Comparison of ENCODE assay signal across 14 cellular contexts in genomic region chr20:56412949-56413348, GRCh38. TPM values are rescaled to one million over a fixed set of nuclear protein-coding genes. Genes with fewer than 3 reads are reported as not detected.
A peak's percentile ranks its signal among the peaks of the same experiment; 100 is the strongest.
DNase-seq lines count a peak whose midpoint lies in the region; ATAC-seq and TF ChIP-seq lines count a peak whose summit lies in the region.
"Had no signal": no experiment of that assay in that cellular context is flagged by ENCODE, and none has a peak within 500 bp of the region (broad histone marks: within the 10 kb centered on the region; RNA-seq: fewer than 3 reads in every experiment).

No MANE protein-coding gene starts in this region.

- intact Hi-C loops in heart left ventricle (cut with DNase I) = no loop called here
- intact Hi-C loops in left cardiac atrium (cut with DNase I) = no loop called here

- H3K4me1 ChIP-seq in heart left ventricle = peaks cover 0 to 86% (median 21%) of the 10 kb centered on the region in 12 donors
- H3K4me1 ChIP-seq in lung (ENCODE audit: control insufficient read depth in 2 of 2, insufficient read depth in 2 of 2, low read length in 2 of 2) = peaks cover 0 to 3% of the 10 kb centered on the region in 2 donors
- peaks cover 0 to 20% (median 5%) of the 10 kb centered on the region in 4 donors for H3K4me1 ChIP-seq in tibial nerve
- H3K4me1 ChIP-seq: BE2C had no signal

- H3K4me3 ChIP-seq in heart left ventricle = peak overlapping the region in 6 of 12 donors; percentile 22 to 60 (median 38)
- peak overlapping the region; percentile 25 for H3K4me3 ChIP-seq in lung
- peak overlapping the region in 2 of 4 donors; percentile 26 to 38 for H3K4me3 ChIP-seq in tibial nerve
- no peak overlapping the region for H3K4me3 ChIP-seq in WERI-Rb-1 (ENCODE audit: low read depth, low read length)

- H3K9me3 ChIP-seq in heart left ventricle = no peaks in the 10 kb centered on the region
- no peaks in the 10 kb centered on the region for H3K9me3 ChIP-seq in lung (ENCODE audit: control insufficient read depth in 2 of 2, insufficient read depth in 1 of 2, low read length in 1 of 2)
- no peaks in the 10 kb centered on the region for H3K9me3 ChIP-seq in tibial nerve
- H3K9me3 ChIP-seq in WERI-Rb-1 (ENCODE audit: severe bottlenecking) = no peaks in the 10 kb centered on the region
- H3K9me3 ChIP-seq: BE2C had no signal

- H3K27me3 ChIP-seq in heart left ventricle = no peaks in the 10 kb centered on the region
- no peaks in the 10 kb centered on the region for H3K27me3 ChIP-seq in lung (ENCODE audit: control insufficient read depth, insufficient read depth)
- H3K27me3 ChIP-seq in tibial nerve = no peaks in the 10 kb centered on the region
- no peaks in the 10 kb centered on the region for H3K27me3 ChIP-seq in WERI-Rb-1 (ENCODE audit: insufficient read depth, low read depth, severe bottlenecking)
- H3K27me3 ChIP-seq: BE2C had no signal

- TF ChIP-seq EP300 in tibial nerve (IDR thresholded peaks at IDR 0.05) = no peak

- DNase-seq in heart left ventricle = no peak
- DNase-seq in left cardiac atrium = no peak
- no peak for DNase-seq in lung (ENCODE audit: low spot score)
- DNase-seq in tibial nerve (ENCODE audit: low spot score in 2 of 2) = no peak
- no peak for DNase-seq in stimulated activated CD8-positive, alpha-beta memory T cell treated with anti-CD3 and anti-CD28 coated beads, Interleukin-4, amount 100 ng/mL, for 48 hours
- DNase-seq in islet precursor cell = no peak
- no peak for DNase-seq in WERI-Rb-1
- DNase-seq: BE2C, midbrain, NCI-H146, NCI-H774, SHP77 had no signal

- ATAC-seq in heart left ventricle = no peak
- no peak for ATAC-seq in left cardiac atrium
- ATAC-seq in lung (ENCODE audit: insufficient read depth, low FRiP score) = no peak

- 96 to 100% (median 97%) methylated on average over 3 of the region's 3 CpGs for WGBS in heart left ventricle, 4 donors
- WGBS in adipose tissue, 3 donors = 96 to 98% (median 96%) methylated on average over 3 of the region's 3 CpGs
- WGBS in lung, 2 donors = 91% methylated on average over 3 of the region's 3 CpGs
- WGBS in tibial nerve, 2 donors = 95 to 100% methylated on average over 3 of the region's 3 CpGs

- peaks cover 0 to 11% (median 3%) of the 10 kb centered on the region in 9 donors for H3K36me3 ChIP-seq in heart left ventricle
- H3K36me3 ChIP-seq in lung (ENCODE audit: control insufficient read depth in 2 of 2, insufficient read depth in 2 of 2, low read length in 2 of 2) = peaks cover 0 to 6% of the 10 kb centered on the region in 2 donors
- peaks cover 0 to 24% (median 0%) of the 10 kb centered on the region in 3 donors for H3K36me3 ChIP-seq in tibial nerve
- no peaks in the 10 kb centered on the region for H3K36me3 ChIP-seq in WERI-Rb-1

- TF ChIP-seq POLR2A in heart left ventricle (IDR thresholded peaks at IDR 0.05) (no peak), tibial nerve (IDR thresholded peaks at IDR 0.05) (no peak)

- TF ChIP-seq CTCF in heart left ventricle (IDR thresholded peaks at IDR 0.05) = no peak
- no peak for TF ChIP-seq CTCF in lung (IDR thresholded peaks at IDR 0.05; ENCODE audit: control extremely low read depth, extremely low read depth)
- no peak for TF ChIP-seq CTCF in tibial nerve (IDR thresholded peaks at IDR 0.05)
- no peak for TF ChIP-seq CTCF in WERI-Rb-1 (IDR thresholded peaks at IDR 0.05; ENCODE audit: low read depth, low read length)

- peak overlapping the region in 10 of 12 donors; percentile 32 to 89 (median 72) for H3K27ac ChIP-seq in heart left ventricle
- peak overlapping the region; percentile 2 for H3K27ac ChIP-seq in adipose tissue (ENCODE audit: low read depth, low read length)
- H3K27ac ChIP-seq in lung (ENCODE audit: low read depth in 1 of 2, low read length in 1 of 2) = peak overlapping the region in 1 of 2 donors; percentile 93
- H3K27ac ChIP-seq in tibial nerve = peak overlapping the region in 3 of 4 donors; percentile 60 to 80 (median 73)
- H3K27ac ChIP-seq in WERI-Rb-1 = no peak overlapping the region
- H3K27ac ChIP-seq: VCaP had no signal

RNA-seq across cellular contexts. Expression of gene CASS4, which starts 0.9 kb away (rescaled TPM):
- total RNA-seq in heart left ventricle (1 to 10 TPM in 2 of 9 donors, under 1 TPM in 7; 0.07 to 3.8 (median 0.50) TPM), left cardiac atrium (under 1 TPM; 0.65 to 0.80 TPM), lung (10 to 100 TPM; 19.7 to 30.7 TPM), tibial nerve (1 to 10 TPM; 2.0 to 7.5 (median 3.6) TPM)
- polyA plus RNA-seq in heart left ventricle (under 1 TPM; 0.38 to 0.47 TPM), adipose tissue (1 to 10 TPM in 1 of 3 donors, under 1 TPM in 2; 0.26 to 2.0 (median 0.91) TPM), lung (1 to 10 TPM; 4.5 to 9.9 TPM)

RNA-seq across cellular contexts. Expression of gene CSTF1, which starts 20.5 kb away (rescaled TPM):
- total RNA-seq in heart left ventricle (10 to 100 TPM; 16.0 to 27.3 (median 22.0) TPM), left cardiac atrium (10 to 100 TPM; 20.2 to 20.9 TPM), lung (10 to 100 TPM; 23.5 to 36.1 TPM), tibial nerve (10 to 100 TPM; 17.6 to 25.9 (median 22.7) TPM)
- polyA plus RNA-seq in heart left ventricle (10 to 100 TPM in 1 of 2 donors, 1 to 10 TPM in 1; 4.2 to 15.3 TPM), adipose tissue (10 to 100 TPM in 2 of 3 donors, 1 to 10 TPM in 1; 5.1 to 11.1 (median 10.5) TPM), lung (10 to 100 TPM in 1 of 2 donors, 1 to 10 TPM in 1; 6.4 to 14.7 TPM)

RNA-seq across cellular contexts. Expression of gene AURKA, which starts 20.9 kb away (rescaled TPM):
- total RNA-seq in heart left ventricle (10 to 100 TPM in 2 of 9 donors, 1 to 10 TPM in 7; 2.4 to 11.0 (median 6.3) TPM), left cardiac atrium (10 to 100 TPM in 1 of 2 donors, 1 to 10 TPM in 1; 8.9 to 10.3 TPM), lung (1 to 10 TPM; 3.6 to 6.2 TPM), tibial nerve (1 to 10 TPM in 3 of 4 donors, under 1 TPM in 1; 0.42 to 4.3 (median 1.7) TPM)
- polyA plus RNA-seq in heart left ventricle (10 to 100 TPM in 1 of 2 donors, 1 to 10 TPM in 1; 2.2 to 19.5 TPM), adipose tissue (1 to 10 TPM in 1 of 3 donors, under 1 TPM in 2; 0.79 to 1.3 (median 0.92) TPM), lung (1 to 10 TPM; 1.5 to 2.7 TPM)

RNA-seq across cellular contexts. Expression of gene FAM210B, which starts 54.2 kb away (rescaled TPM):
- total RNA-seq in heart left ventricle = 10 to 100 TPM; 48.3 to 69.8 (median 57.2) TPM
- 10 to 100 TPM; 32.6 to 34.2 TPM for polyA plus RNA-seq in heart left ventricle
- 10 to 100 TPM; 31.1 to 32.9 TPM for total RNA-seq in left cardiac atrium
- polyA plus RNA-seq in adipose tissue = 10 to 100 TPM; 21.0 to 42.1 (median 40.7) TPM
- 10 to 100 TPM; 27.3 to 41.7 TPM for total RNA-seq in lung
- polyA plus RNA-seq in lung = 10 to 100 TPM; 18.7 to 22.8 TPM
- total RNA-seq in tibial nerve = 10 to 100 TPM; 36.8 to 56.6 (median 52.3) TPM

RNA-seq across cellular contexts. Expression of gene RTF2, which starts 55.5 kb away (rescaled TPM):
- 100 to 1,000 TPM in 1 of 9 donors, 10 to 100 TPM in 8; 61.9 to 101 (median 86.2) TPM for total RNA-seq in heart left ventricle
- polyA plus RNA-seq in heart left ventricle = 100 to 1,000 TPM in 1 of 2 donors, 10 to 100 TPM in 1; 50.7 to 114 TPM
- total RNA-seq in left cardiac atrium = 10 to 100 TPM; 68.6 to 73.2 TPM
- 10 to 100 TPM; 38.4 to 90.2 (median 74.3) TPM for polyA plus RNA-seq in adipose tissue
- 10 to 100 TPM; 71.5 to 98.8 TPM for total RNA-seq in lung
- 100 to 1,000 TPM in 1 of 2 donors, 10 to 100 TPM in 1; 63.8 to 103 TPM for polyA plus RNA-seq in lung
- 10 to 100 TPM; 54.3 to 74.1 (median 65.2) TPM for total RNA-seq in tibial nerve
